8 cellular contexts compared by ENCODE assay signal in genomic region chr6:143451531-143451930, GRCh38. TPM values are rescaled to one million over a fixed set of nuclear protein-coding genes. Genes with fewer than 3 reads are reported as not detected.
DNase-seq lines count a peak whose midpoint lies in the region; ATAC-seq and TF ChIP-seq lines count a peak whose summit lies in the region.

No MANE protein-coding gene starts in this region.

- H3K4me2 ChIP-seq in OCI-LY3 (ENCODE audit: low read length) = peak overlapping the region; percentile 88

- no peak for DNase-seq in GM06990 (ENCODE audit: extremely low read depth, insufficient read length)
- DNase-seq in epithelial cell of esophagus (ENCODE audit: low read depth) = peak; percentile 60
- DNase-seq in prostate gland (ENCODE audit: low spot score) = no peak
- DNase-seq in iPS-NIHi11 (ENCODE audit: low spot score) = no peak
- DNase-seq in stimulated activated CD4-positive, alpha-beta T cell treated with anti-CD3 and anti-CD28 coated beads, Interleukin-2, amount 100 ng/mL, for 48 hours = no peak
- no peak for DNase-seq in NCI-H1092 treated with DMSO at 0.1 percent for 48 hours (lab: John Stamatoyannopoulos, UW)

- no peaks in the 10 kb centered on the region for H3K27me3 ChIP-seq in GM06990 (replicated peaks; ENCODE audit: control insufficient read depth, insufficient read depth, low read length)
- no peaks in the 10 kb centered on the region for H3K27me3 ChIP-seq in OCI-LY3 (ENCODE audit: low read depth, low read length)
- H3K27me3 ChIP-seq in prostate gland (replicated peaks; ENCODE audit: insufficient read depth) = no peaks in the 10 kb centered on the region

- H3K27ac ChIP-seq in OCI-LY3 (ENCODE audit: low read length) = no peak overlapping the region
- H3K27ac ChIP-seq in prostate gland = peak overlapping the region in 1 of 2 donors; percentile 76

- TF ChIP-seq POLR2A in prostate gland (IDR thresholded peaks at IDR 0.05) = no peak

- H4K20me1 ChIP-seq in OCI-LY3 (ENCODE audit: insufficient read depth, low read length) = no peaks in the 10 kb centered on the region

- H3K36me3 ChIP-seq in GM06990 (ENCODE audit: control insufficient read depth, insufficient read depth, low read length) (no peaks in the 10 kb centered on the region; the same call in 1 of the 2 replicates), OCI-LY3 (replicated peaks; ENCODE audit: low read depth, low read length) (no peaks in the 10 kb centered on the region), prostate gland (no peaks in the 10 kb centered on the region)

- H2AFZ ChIP-seq in OCI-LY3 (ENCODE audit: low read depth, low read length) = peak overlapping the region; percentile 74; the same call in 1 of the 2 replicates

- ATAC-seq in GM21529 (IDR thresholded peaks at IDR 0.05; ENCODE audit: unreplicated experiment) = no peak

- H3K4me3 ChIP-seq in GM06990 (replicated peaks; ENCODE audit: low read depth, low read length) (peak overlapping the region; percentile 78), OCI-LY3 (ENCODE audit: low read length) (peak overlapping the region; percentile 97), epithelial cell of esophagus (ENCODE audit: low read length) (peak overlapping the region; percentile 97), prostate gland (peak overlapping the region; percentile 48 to 69)

- H3K9ac ChIP-seq in OCI-LY3 (ENCODE audit: low read length) = peak overlapping the region; percentile 84

- H3K9me3 ChIP-seq in OCI-LY3 (ENCODE audit: insufficient read depth, low read length) (no peaks in the 10 kb centered on the region), prostate gland (no peaks in the 10 kb centered on the region)

- intact Hi-C loops in prostate gland (cut with DNase I) = no loop called here

- WGBS in prostate gland = 31% methylated on average over 4 of the region's 4 CpGs

- no peak for TF ChIP-seq CTCF in GM06990 (IDR thresholded peaks at IDR 0.05; ENCODE audit: insufficient read depth, low read length, poor library complexity, severe bottlenecking)
- no peak for TF ChIP-seq CTCF in OCI-LY3 (IDR thresholded peaks at IDR 0.05; ENCODE audit: low read depth, low read length)
- TF ChIP-seq CTCF in epithelial cell of esophagus (IDR thresholded peaks at IDR 0.05; ENCODE audit: insufficient read depth, low read depth, low read length, missing control alignments) = no peak
- no peak for TF ChIP-seq CTCF in prostate gland (IDR thresholded peaks at IDR 0.05)

- H3K4me1 ChIP-seq in OCI-LY3 (ENCODE audit: low read length) (peaks cover 27% of the 10 kb centered on the region), prostate gland (replicated peaks) (peaks cover 3% of the 10 kb centered on the region)

- peaks cover 74% of the 10 kb centered on the region for H3K79me2 ChIP-seq in OCI-LY3 (ENCODE audit: low read length)

RNA-seq across cellular contexts. Expression of gene PEX3, which starts 0.9 kb away (rescaled TPM):
- 10 to 100 TPM; 16.0 to 23.7 TPM for total RNA-seq in prostate gland

RNA-seq across cellular contexts. Expression of gene ADAT2, which starts 1.0 kb away (rescaled TPM):
- total RNA-seq in prostate gland = 1 to 10 TPM; 3.2 to 4.2 TPM

RNA-seq across cellular contexts. Expression of gene FUCA2, which starts 60.0 kb away (rescaled TPM):
- 10 to 100 TPM; 32.5 to 32.7 TPM for total RNA-seq in prostate gland
